27 cellular contexts compared by ENCODE assay signal in genomic region chr11:17634776-17635550, GRCh38.
DNase-seq lines count a peak whose midpoint lies in the region; ATAC-seq, FAIRE-seq and TF ChIP-seq lines count a peak whose summit lies in the region.
"Had no signal": no experiment of that assay in that cellular context is flagged by ENCODE, and none has a peak within 500 bp of the region (broad histone marks: within the 10 kb centered on the region; RNA-seq: fewer than 3 reads in every experiment).

No MANE protein-coding gene starts in this region.

- in situ Hi-C loops in K562 (cut with MboI) = no loop called here

- FAIRE-seq in K562 (lab: Jason Lieb, UNC) = no peak
- FAIRE-seq: A204.1, G401.6, GM12891, GM19239, HepG2 had no signal

- H3K9me1 ChIP-seq in K562 (ENCODE audit: control insufficient read depth, insufficient read depth, low read length) = no peaks in the 10 kb centered on the region

- DNase-seq in stimulated activated naive CD8-positive, alpha-beta T cell treated with anti-CD3 and anti-CD28 coated beads, Interleukin-15, amount 100 ng/mL, for 72 hours = no peak
- DNase-seq in stimulated activated naive CD8-positive, alpha-beta T cell treated with anti-CD3 and anti-CD28 coated beads, Interleukin-15, Interleukin-2, amounts not matched to agents 100 U/mL and 50 U/mL, for 24 hours = no peak
- DNase-seq in K562 (ENCODE audit: extremely low read depth in 1 of 4, low spot score in 3 of 4) (peak in 2 of 4 experiments; percentile 7), iPS-NIHi7 (ENCODE audit: extremely low spot score) (peak; percentile 7), superior temporal gyrus (ENCODE audit: extremely low spot score) (no peak)
- DNase-seq in activated CD8-positive, alpha-beta memory T cell treated with anti-CD3 and anti-CD28 coated beads, Interleukin-2, amount 50 U/mL, for 48 hours = no peak
- DNase-seq in stimulated activated CD4-positive, alpha-beta T cell treated with anti-CD3 and anti-CD28 coated beads, Interleukin-4, amount 100 ng/mL, for 4 hours = no peak
- DNase-seq: AML-193; Caco-2; CD8-positive, alpha-beta T cell; H9; MG63; NCI-H2029; NCI-H446; NCI-H526; NCI-H82; NK-92 treated with Interleukin-12 subunit alpha and Interleukin-12 subunit beta, amount 100 ng/mL, for 24 hours; PC-9; RPMI8226; SHP77; SW 1271 had no signal

- BruUV-seq in K562 (replicated peaks; lab: Mats Ljungman, UMichigan) = no TSS peak

- WGBS in K562 (ENCODE audit: insufficient coverage, low coverage, missing lambda C conversion rate) = 4% methylated on average over 15 of the region's 25 CpGs

- H3K27ac ChIP-seq in K562 (ENCODE audit: extremely low read depth, low read depth, low read length) = no peak overlapping the region
- H3K27ac ChIP-seq: C4-2B, PC-9 had no signal

- no peak overlapping the region for H3K27ac Mint-ChIP-seq in stimulated activated naive CD8-positive, alpha-beta T cell treated with anti-CD3 and anti-CD28 coated beads, Interleukin-15, amount 100 ng/mL, for 72 hours
- H3K27ac Mint-ChIP-seq: CD8-positive, alpha-beta T cell; H9 had no signal

- H3K79me2 ChIP-seq in K562 (ENCODE audit: control insufficient read depth, insufficient read depth, low read length) = no peaks in the 10 kb centered on the region

- CTCF ChIA-PET in K562 (lab: Yijun Ruan, JAX; ENCODE audit: low intra/inter-chr PET ratio) = no interaction called here

- H3K9me3 ChIP-seq in K562 (replicated peaks; ENCODE audit: control insufficient read depth, insufficient read depth, low read depth, low read length) = no peaks in the 10 kb centered on the region
- H3K9me3 ChIP-seq: Caco-2, MG63 had no signal

- intact Hi-C loops in K562 (cut with micrococcal nuclease) = no loop called here

- no peaks in the 10 kb centered on the region for H3K36me3 ChIP-seq in K562 (ENCODE audit: control insufficient read depth, insufficient read depth, low read length)
- H3K36me3 ChIP-seq: MG63 had no signal

- TF ChIP-seq RAD21 in K562 (CRISPR knock-in tag; conservative IDR thresholded peaks at IDR 0.05 in 1 of 2, IDR thresholded peaks at IDR 0.05 in 1 of 2) = no peak

- peak; percentile 41 for ATAC-seq in stimulated activated naive CD8-positive, alpha-beta T cell treated with anti-CD3 and anti-CD28 coated beads, Interleukin-15, amount 100 ng/mL, for 72 hours
- ATAC-seq in stimulated activated naive CD8-positive, alpha-beta T cell treated with anti-CD3 and anti-CD28 coated beads, Interleukin-15, Interleukin-2, amounts not matched to agents 100 U/mL and 50 U/mL, for 24 hours = no peak
- ATAC-seq in K562 = peak; percentile 25; the same call in 2 of the 3 replicates
- ATAC-seq: CD8-positive, alpha-beta T cell had no signal

- no peak overlapping the region for H3K4me3 ChIP-seq in K562
- H3K4me3 ChIP-seq: MG63, PC-9 had no signal

- H3K4me1 ChIP-seq in K562 (replicated peaks in 1 of 2; ENCODE audit: control insufficient read depth in 2 of 2, insufficient read depth in 2 of 2, low read length in 2 of 2) = peaks cover 0 to 15% of the 10 kb centered on the region in 2 experiments; a peak in 1 of 5 replicates
- H3K4me1 ChIP-seq: Caco-2 had no signal

- H3K9me3 Mint-ChIP-seq in stimulated activated naive CD8-positive, alpha-beta T cell treated with anti-CD3 and anti-CD28 coated beads, Interleukin-15, amount 100 ng/mL, for 72 hours = no peaks in the 10 kb centered on the region
- H3K9me3 Mint-ChIP-seq: CD8-positive, alpha-beta T cell; H9 had no signal

- no peak overlapping the region for H3K9ac ChIP-seq in K562 (ENCODE audit: insufficient read depth in 1 of 2, low read depth in 2 of 2, low read length in 2 of 2)

- 0 out of 2 replicates have a peak overlapping the region, but pooled peaks have one; percentile 31 for H2AFZ ChIP-seq in K562 (ENCODE audit: low read depth, low read length)
- H2AFZ ChIP-seq: PC-9 had no signal

- H4K20me1 ChIP-seq in K562 (replicated peaks; ENCODE audit: control insufficient read depth, insufficient read depth, low read length) = no peaks in the 10 kb centered on the region

- H3K27me3 ChIP-seq in K562 (ENCODE audit: control insufficient read depth in 2 of 2, insufficient read depth in 2 of 2, low read length in 2 of 2) = peaks cover 4 to 40% of the 10 kb centered on the region in 2 experiments; a peak in 4 of 5 replicates
- H3K27me3 ChIP-seq: MG63 had no signal

- H3K4me2 ChIP-seq in K562 (ENCODE audit: insufficient read depth, low read length) = no peak overlapping the region
- H3K4me2 ChIP-seq: PC-9 had no signal

- POLR2A ChIA-PET in K562 (lab: Yijun Ruan, JAX) = no interaction called here

- no peaks in the 10 kb centered on the region for H3K4me1 Mint-ChIP-seq in stimulated activated naive CD8-positive, alpha-beta T cell treated with anti-CD3 and anti-CD28 coated beads, Interleukin-15, amount 100 ng/mL, for 72 hours

- no peak overlapping the region for H3K4me3 Mint-ChIP-seq in stimulated activated naive CD8-positive, alpha-beta T cell treated with anti-CD3 and anti-CD28 coated beads, Interleukin-15, amount 100 ng/mL, for 72 hours
- H3K4me3 Mint-ChIP-seq: CD8-positive, alpha-beta T cell; H9 had no signal

- TF ChIP-seq CTCF in K562 (IDR thresholded peaks at IDR 0.05 in 2 of 3, conservative IDR thresholded peaks at IDR 0.05 in 1 of 3; ENCODE audit: insufficient read depth in 2 of 3, low read depth in 1 of 3, low read length in 3 of 3) = no peak

- no peak for TF ChIP-seq EP300 in K562 (IDR thresholded peaks at IDR 0.05; ENCODE audit: low read length)

- peaks cover 3% of the 10 kb centered on the region for H3K27me3 Mint-ChIP-seq in stimulated activated naive CD8-positive, alpha-beta T cell treated with anti-CD3 and anti-CD28 coated beads, Interleukin-15, amount 100 ng/mL, for 72 hours

- TF ChIP-seq POLR2A in K562 (conservative IDR thresholded peaks at IDR 0.05) = no peak

TF ChIP-seq in K562, 482 proteins besides CTCF, POLR2A, EP300 and RAD21:
- TF ChIP-seq USF1 (CRISPR knock-in tag; IDR thresholded peaks at IDR 0.05) (peak; percentile 34; the same call in 1 of the 2 replicates), TCFL5 (CRISPR knock-in tag; conservative IDR thresholded peaks at IDR 0.05) (no peak), NELFE (IDR thresholded peaks at IDR 0.05; ENCODE audit: insufficient read depth, insufficient read length) (no peak), PTRF (tag; IDR thresholded peaks at IDR 0.05) (no peak), NONO (IDR thresholded peaks at IDR 0.05; ENCODE audit: low read depth in 2 of 2, low read length in 1 of 2) (no peak), KDM1A (IDR thresholded peaks at IDR 0.05) (no peak), PHTF2 (CRISPR knock-in tag; IDR thresholded peaks at IDR 0.05) (no peak), SETDB1 (IDR thresholded peaks at IDR 0.05; ENCODE audit: low read length) (no peak), ZNF282 (CRISPR knock-in tag; IDR thresholded peaks at IDR 0.05) (no peak), TFE3 (CRISPR knock-in tag; IDR thresholded peaks at IDR 0.05) (peak; percentile 14; the same call in 1 of the 2 replicates)
